Comparison of ENCODE assay signal across 3 cellular contexts in genomic region chr4:148654131-148654530, GRCh38.
"Had no signal": no experiment of that assay in that cellular context is flagged by ENCODE, and none has a peak within 500 bp of the region (broad histone marks: within the 10 kb centered on the region; RNA-seq: fewer than 3 reads in every experiment).

No MANE protein-coding gene starts in this region.

- ATAC-seq: GM12878 had no signal

- H3K4me3 ChIP-seq: GM12878 had no signal

- DNase-seq: GDM1, GF-D8 had no signal
